ENCODE assay signal across 23 cellular contexts in genomic region chr14:101318271-101318670, GRCh38.
"Had no signal": no experiment of that assay in that cellular context is flagged by ENCODE, and none has a peak within 500 bp of the region (broad histone marks: within the 10 kb centered on the region; RNA-seq: fewer than 3 reads in every experiment).

No MANE protein-coding gene starts in this region.

- H3K27ac Mint-ChIP-seq: immature natural killer cell, natural killer cell, neural progenitor cell had no signal

- H3K4me1 ChIP-seq: esophagus squamous epithelium, gastroesophageal sphincter, neural progenitor cell, right atrium auricular region, suprapubic skin, thyroid gland had no signal

- H3K4me3 Mint-ChIP-seq: central memory CD8-positive, alpha-beta T cell; immature natural killer cell; natural killer cell; neural progenitor cell had no signal

- H3K27me3 ChIP-seq: esophagus squamous epithelium, gastroesophageal sphincter, neural progenitor cell, ovary, right atrium auricular region, suprapubic skin, thyroid gland had no signal

- H2AFZ ChIP-seq: neural progenitor cell had no signal

- H3K4me2 ChIP-seq: neural progenitor cell had no signal

- H3K27ac ChIP-seq: epithelial cell of prostate, esophagus squamous epithelium, gastroesophageal sphincter, neural progenitor cell, ovary, right atrium auricular region, suprapubic skin, thyroid gland had no signal

- H3K36me3 Mint-ChIP-seq: natural killer cell, neural progenitor cell had no signal

- FAIRE-seq: kidney, small intestine had no signal

- H3K9me3 ChIP-seq: ovary, suprapubic skin, thyroid gland had no signal

- H3K36me3 ChIP-seq: esophagus squamous epithelium, gastroesophageal sphincter, neural progenitor cell, ovary, right atrium auricular region, suprapubic skin, thyroid gland had no signal

- H3K4me1 Mint-ChIP-seq: central memory CD8-positive, alpha-beta T cell; immature natural killer cell; natural killer cell had no signal

- H3K9ac ChIP-seq: neural progenitor cell had no signal

- H3K4me3 ChIP-seq: esophagus squamous epithelium, gastroesophageal sphincter, lung, neural progenitor cell, ovary, right atrium auricular region, suprapubic skin, thyroid gland had no signal

- ATAC-seq: gastroesophageal sphincter, left cardiac atrium, left ventricle myocardium superior, natural killer cell had no signal

- DNase-seq: effector memory CD4-positive, alpha-beta T cell; esophagus squamous epithelium; foreskin fibroblast; glutamatergic neuron; immature natural killer cell; kidney; left cardiac atrium; left ventricle myocardium superior; mesenchymal stem cell; natural killer cell; nucleus accumbens; ovary; small intestine; stimulated activated CD4-positive, alpha-beta T cell treated with anti-CD3 and anti-CD28 coated beads, Interleukin-2, amount 100 ng/mL, for 48 hours; stimulated activated naive CD4-positive, alpha-beta T cell treated with Interleukin-2 at 50 U/mL for 16 hours; thyroid gland had no signal
